Comparison of ENCODE assay signal across 8 cellular contexts in genomic region chr9:22813520-22813919, GRCh38.
DNase-seq lines count a peak whose midpoint lies in the region; ATAC-seq and TF ChIP-seq lines count a peak whose summit lies in the region.

No MANE protein-coding gene starts in this region.

- intact Hi-C loops in activated naive CD4-positive, alpha-beta T cell treated with anti-CD3 and anti-CD28 coated beads for 36 hours (cut with micrococcal nuclease), result no loop called here

- H3K4me3 Mint-ChIP-seq in WTC11, result no peak overlapping the region
- no peak overlapping the region for H3K4me3 Mint-ChIP-seq in activated naive CD4-positive, alpha-beta T cell treated with anti-CD3 and anti-CD28 coated beads for 36 hours

- POLR2A ChIA-PET in WTC11 (lab: Charles Lee), result no interaction called here

- DNase-seq in COR-L47 (lab: John Stamatoyannopoulos, UW) (peak; percentile 45), LHCN-M2 (ENCODE audit: low read depth) (peak; percentile 10), WTC11 (ENCODE audit: low spot score) (no peak), left lobe of liver (ENCODE audit: low spot score) (no peak), cerebellar nuclear complex (lab: John Stamatoyannopoulos, UW) (no peak)
- DNase-seq in activated naive CD4-positive, alpha-beta T cell treated with anti-CD3 and anti-CD28 coated beads for 36 hours, result no peak
- no peak for DNase-seq in activated effector memory CD4-positive, alpha-beta T cell treated with Interleukin-2 at 50 U/mL for 16 hours
- no peak for DNase-seq in effector CD8-positive, alpha-beta T cell (lab: John Stamatoyannopoulos, UW)

- H3K4me1 Mint-ChIP-seq in WTC11, result no peaks in the 10 kb centered on the region
- H3K4me1 Mint-ChIP-seq in activated naive CD4-positive, alpha-beta T cell treated with anti-CD3 and anti-CD28 coated beads for 36 hours (ENCODE audit: low read depth), result no peaks in the 10 kb centered on the region

- no peak for TF ChIP-seq CTCF in WTC11 (IDR thresholded peaks at IDR 0.05)

- ATAC-seq in WTC11 (peak; percentile 67; the same call in 1 of the 2 replicates), left lobe of liver (peak; percentile 88)

- CTCF ChIA-PET in WTC11 (lab: Charles Lee), result interaction anchor here (1.7 to 2.2 kb wide), 2 partner anchors 38 to 275 kb away, joined by 4 to 12 read pairs; no protein-coding TSS in a partner anchor
- CTCF ChIA-PET in activated naive CD4-positive, alpha-beta T cell treated with anti-CD3 and anti-CD28 coated beads for 36 hours (lab: Charles Lee), result no interaction called here

- no peak overlapping the region for H3K27ac Mint-ChIP-seq in WTC11
- no peak overlapping the region for H3K27ac Mint-ChIP-seq in activated naive CD4-positive, alpha-beta T cell treated with anti-CD3 and anti-CD28 coated beads for 36 hours

- no peaks in the 10 kb centered on the region for H3K9me3 Mint-ChIP-seq in WTC11
- H3K9me3 Mint-ChIP-seq in activated naive CD4-positive, alpha-beta T cell treated with anti-CD3 and anti-CD28 coated beads for 36 hours, result no peaks in the 10 kb centered on the region

- no peaks in the 10 kb centered on the region for H3K36me3 Mint-ChIP-seq in WTC11
- no peaks in the 10 kb centered on the region for H3K36me3 Mint-ChIP-seq in activated naive CD4-positive, alpha-beta T cell treated with anti-CD3 and anti-CD28 coated beads for 36 hours (ENCODE audit: low read depth)

- H3K27me3 Mint-ChIP-seq in WTC11 (ENCODE audit: low read depth), result no peaks in the 10 kb centered on the region
- H3K27me3 Mint-ChIP-seq in activated naive CD4-positive, alpha-beta T cell treated with anti-CD3 and anti-CD28 coated beads for 36 hours (ENCODE audit: low read depth), result no peaks in the 10 kb centered on the region

TF ChIP-seq in WTC11, 78 proteins besides CTCF, POLR2A, EP300 and RAD21:
- TF ChIP-seq GABPB1 (CRISPR knock-in tag; IDR thresholded peaks at IDR 0.05), result no peak
- no peak for TF ChIP-seq ATF1 (CRISPR knock-in tag; IDR thresholded peaks at IDR 0.05)
- no peak for TF ChIP-seq ZBTB21 (CRISPR knock-in tag; IDR thresholded peaks at IDR 0.05; ENCODE audit: borderline replicate concordance)
- TF ChIP-seq AFF4 (CRISPR knock-in tag; IDR thresholded peaks at IDR 0.05; ENCODE audit: borderline replicate concordance), result no peak
- TF ChIP-seq MAX (CRISPR knock-in tag; IDR thresholded peaks at IDR 0.05), result no peak
- no peak for TF ChIP-seq CREM (CRISPR knock-in tag; IDR thresholded peaks at IDR 0.05)
- no peak for TF ChIP-seq FOXP4 (CRISPR knock-in tag; IDR thresholded peaks at IDR 0.05)
- no peak for TF ChIP-seq ARID4B (CRISPR knock-in tag; IDR thresholded peaks at IDR 0.05; ENCODE audit: borderline replicate concordance)
- TF ChIP-seq MXD4 (CRISPR knock-in tag; IDR thresholded peaks at IDR 0.05; ENCODE audit: borderline replicate concordance), result no peak
- no peak for TF ChIP-seq TEAD1 (CRISPR knock-in tag; IDR thresholded peaks at IDR 0.05)
- TF ChIP-seq ZMAT4 (CRISPR knock-in tag; IDR thresholded peaks at IDR 0.05), result no peak
- no peak for TF ChIP-seq RORB (CRISPR knock-in tag; IDR thresholded peaks at IDR 0.05)
- TF ChIP-seq TP53 (CRISPR knock-in tag; IDR thresholded peaks at IDR 0.05), result no peak
- no peak for TF ChIP-seq IRF1 (CRISPR knock-in tag; IDR thresholded peaks at IDR 0.05)
- no peak for TF ChIP-seq FOXJ3 (CRISPR knock-in tag; IDR thresholded peaks at IDR 0.05; ENCODE audit: borderline replicate concordance)
- TF ChIP-seq ZNF317 (CRISPR knock-in tag; IDR thresholded peaks at IDR 0.05; ENCODE audit: borderline replicate concordance, low read depth), result no peak
TF ChIP-seq in WTC11: peak in this region for 0.

Comparison
In these comparisons a context has a peak if more than half of its experiments do, and no peak if none do; other contexts are left out.
1. DNase-seq: peak in COR-L47 (single experiment) and LHCN-M2 (single experiment); none in WTC11 (single experiment), left lobe of liver (single experiment), activated naive CD4-positive, alpha-beta T cell treated with anti-CD3 and anti-CD28 coated beads for 36 hours (single experiment), cerebellar nuclear complex (0 of 2), activated effector memory CD4-positive, alpha-beta T cell treated with Interleukin-2 at 50 U/mL for 16 hours (single experiment) and effector CD8-positive, alpha-beta T cell (single experiment).